ENCODE assay signal across 11 cellular contexts in genomic region chr4:98627883-98628282, GRCh38. TPM values are rescaled to one million over a fixed set of nuclear protein-coding genes. Genes with fewer than 3 reads are reported as not detected.
DNase-seq lines count a peak whose midpoint lies in the region; ATAC-seq, FAIRE-seq and TF ChIP-seq lines count a peak whose summit lies in the region.
"Had no signal": no experiment of that assay in that cellular context is flagged by ENCODE, and none has a peak within 500 bp of the region (broad histone marks: within the 10 kb centered on the region; RNA-seq: fewer than 3 reads in every experiment).

No MANE protein-coding gene starts in this region.

- TF ChIP-seq EP300 in HepG2 (IDR thresholded peaks at IDR 0.05; ENCODE audit: low read depth in 2 of 2, low read length in 2 of 2) (no peak), HepG2 (CRISPR knock-in tag; IDR thresholded peaks at IDR 0.05; ENCODE audit: borderline replicate concordance) (no peak)

- TF ChIP-seq POLR2A in HepG2 (IDR thresholded peaks at IDR 0.05; ENCODE audit: insufficient read depth in 1 of 2, low read depth in 2 of 2, low read length in 2 of 2): no peak
- no peak for TF ChIP-seq POLR2A in uterus (IDR thresholded peaks at IDR 0.05)

- H3K79me2 ChIP-seq in HepG2 (ENCODE audit: insufficient read depth, low read length): no peaks in the 10 kb centered on the region

- H3K4me1 ChIP-seq in liver (ENCODE audit: control insufficient read depth in 4 of 4, insufficient read depth in 4 of 4, low read length in 3 of 4) (peaks cover 0 to 2% (median under 1%) of the 10 kb centered on the region in 4 donors), HepG2 (ENCODE audit: insufficient read depth, low read length) (0 out of 2 replicates have a peak, but pooled peaks cover 7% of the 10 kb centered on the region), left ventricle myocardium inferior (peaks cover 21% of the 10 kb centered on the region), uterus (peaks cover 0 to 14% of the 10 kb centered on the region in 2 donors), small intestine (ENCODE audit: control insufficient read depth in 2 of 2, insufficient read depth in 1 of 2, low read depth in 1 of 2, low read length in 1 of 2) (no peaks in the 10 kb centered on the region)

- H3K9me3 ChIP-seq in liver (ENCODE audit: control insufficient read depth in 4 of 4, low read length in 3 of 4) (no peaks in the 10 kb centered on the region), HepG2 (ENCODE audit: low read length) (no peaks in the 10 kb centered on the region), left ventricle myocardium inferior (replicated peaks) (no peaks in the 10 kb centered on the region), uterus (peaks cover 0 to 6% of the 10 kb centered on the region in 2 donors), small intestine (ENCODE audit: control insufficient read depth, low read depth) (no peaks in the 10 kb centered on the region)

- BruUV-seq in HepG2 (replicated peaks; lab: Mats Ljungman, UMichigan): no TSS peak

- H2AFZ ChIP-seq in HepG2 (ENCODE audit: low read length): no peak overlapping the region

- TF ChIP-seq RAD21 in liver (IDR thresholded peaks at IDR 0.05) (peak in 1 of 2 donors; percentile 49), HepG2 (CRISPR knock-in tag; IDR thresholded peaks at IDR 0.05) (no peak)

- DNase-seq in HepG2 (ENCODE audit: low spot score) (no peak), bronchial epithelial cell (ENCODE audit: low read depth) (peak; percentile 64), left ventricle myocardium inferior (no peak), uterus (no peak), small intestine (no peak)
- DNase-seq: activated CD4-positive, CD25-positive, alpha-beta regulatory T cell; NCI-H2029 treated with DMSO at 0.1 percent for 48 hours; nucleus accumbens had no signal

- CTCF ChIA-PET in HepG2 (lab: Yijun Ruan, JAX; ENCODE audit: low intra/inter-chr PET ratio, low total read pairs): no interaction called here

- intact Hi-C loops in HepG2 (cut with micrococcal nuclease; ENCODE audit: unreplicated experiment): no loop called here
- intact Hi-C loops in left ventricle myocardium inferior (cut with micrococcal nuclease): no loop called here
- intact Hi-C loops in uterus (cut with DNase I; ENCODE audit: low total_unique reads): no loop called here

- no peaks in the 10 kb centered on the region for H4K20me1 ChIP-seq in HepG2 (ENCODE audit: insufficient read depth, low read length)

- no peak for ATAC-seq in HepG2
- ATAC-seq in HG02571 (IDR thresholded peaks at IDR 0.05; ENCODE audit: unreplicated experiment): no peak
- ATAC-seq in GM21619 (IDR thresholded peaks at IDR 0.05; ENCODE audit: unreplicated experiment): no peak

- TF ChIP-seq CTCF in liver (IDR thresholded peaks at IDR 0.05; ENCODE audit: low read depth, low read length, missing input control) (no peak), HepG2 (CRISPR knock-in tag; IDR thresholded peaks at IDR 0.05) (no peak), bronchial epithelial cell (IDR thresholded peaks at IDR 0.05; ENCODE audit: insufficient read depth, low read length, severe bottlenecking) (no peak), left ventricle myocardium inferior (IDR thresholded peaks at IDR 0.05; ENCODE audit: borderline replicate concordance) (peak; percentile 8), uterus (IDR thresholded peaks at IDR 0.05) (no peak)

- POLR2A ChIA-PET in HepG2 (lab: Yijun Ruan, JAX): no interaction called here

- FAIRE-seq in HepG2 (lab: Jason Lieb, UNC) (no peak), bronchial epithelial cell (lab: Jason Lieb, UNC) (no peak), small intestine (lab: Jason Lieb, UNC) (no peak)

- 29% methylated on average over 2 of the region's 2 CpGs for WGBS in liver
- 2% methylated on average over 2 of the region's 2 CpGs for WGBS in HepG2 (ENCODE audit: low lambda C conversion rate)
- WGBS in small intestine, 3 donors: 39 to 56% (median 55%) methylated on average over 2 of the region's 2 CpGs

- no peak overlapping the region for H3K4me3 ChIP-seq in liver (ENCODE audit: low read depth in 1 of 3, low read length in 3 of 3)
- H3K4me3 ChIP-seq in HepG2 (replicated peaks in 1 of 3; ENCODE audit: insufficient read depth in 1 of 3, low read depth in 2 of 3, low read length in 3 of 3): no peak overlapping the region
- no peak overlapping the region for H3K4me3 ChIP-seq in bronchial epithelial cell (ENCODE audit: low read depth, low read length)
- H3K4me3 ChIP-seq in left ventricle myocardium inferior: no peak overlapping the region
- no peak overlapping the region for H3K4me3 ChIP-seq in uterus
- H3K4me3 ChIP-seq in small intestine (ENCODE audit: low read depth in 1 of 2, low read length in 2 of 2): no peak overlapping the region

- H3K9ac ChIP-seq in liver (ENCODE audit: low read depth in 1 of 2, low read length in 2 of 2) (no peak overlapping the region), HepG2 (ENCODE audit: insufficient read depth, low read depth, low read length) (no peak overlapping the region)

- in situ Hi-C loops in HepG2 (cut with HindIII; ENCODE audit: extremely low pct_ligation_motif_present, low pct_unique_long_range_greater_than_20kb): no loop called here

- no peak overlapping the region for H3K4me2 ChIP-seq in HepG2 (ENCODE audit: low read depth, low read length)

- H3K27me3 ChIP-seq in liver (ENCODE audit: control insufficient read depth in 4 of 4, insufficient read depth in 4 of 4, low read length in 3 of 4) (no peaks in the 10 kb centered on the region), HepG2 (ENCODE audit: control insufficient read depth in 1 of 2, insufficient read depth in 2 of 2, low read length in 2 of 2) (peaks cover 0 to 5% of the 10 kb centered on the region in 2 experiments; a peak in 1 of 5 replicates), bronchial epithelial cell (ENCODE audit: control insufficient read depth, insufficient read depth, low read length) (no peaks in the 10 kb centered on the region), left ventricle myocardium inferior (ENCODE audit: low read depth) (no peaks in the 10 kb centered on the region), uterus (no peaks in the 10 kb centered on the region), small intestine (ENCODE audit: control insufficient read depth in 2 of 2, insufficient read depth in 2 of 2, low read length in 2 of 2) (no peaks in the 10 kb centered on the region)

- no peaks in the 10 kb centered on the region for H3K36me3 ChIP-seq in liver (ENCODE audit: control insufficient read depth in 4 of 4, insufficient read depth in 3 of 4, low read depth in 1 of 4, low read length in 3 of 4)
- no peaks in the 10 kb centered on the region for H3K36me3 ChIP-seq in HepG2 (replicated peaks in 1 of 2; ENCODE audit: control insufficient read depth in 1 of 2, insufficient read depth in 2 of 2, low read length in 2 of 2)
- H3K36me3 ChIP-seq in bronchial epithelial cell (ENCODE audit: control insufficient read depth, insufficient read depth, low read length): no peaks in the 10 kb centered on the region
- H3K36me3 ChIP-seq in left ventricle myocardium inferior: no peaks in the 10 kb centered on the region
- no peaks in the 10 kb centered on the region for H3K36me3 ChIP-seq in uterus
- H3K36me3 ChIP-seq in small intestine (ENCODE audit: control insufficient read depth in 2 of 2, insufficient read depth in 2 of 2, low read length in 2 of 2): no peaks in the 10 kb centered on the region

- no peak overlapping the region for H3K27ac ChIP-seq in liver (ENCODE audit: low read depth in 1 of 2, low read length in 2 of 2)
- no peak overlapping the region for H3K27ac ChIP-seq in HepG2 (ENCODE audit: extremely low read length, insufficient read depth, low read length)
- no peak overlapping the region for H3K27ac ChIP-seq in left ventricle myocardium inferior (replicated peaks)
- H3K27ac ChIP-seq in uterus: peak overlapping the region; percentile 83 to 98
- no peak overlapping the region for H3K27ac ChIP-seq in small intestine (ENCODE audit: low read depth in 1 of 2, low read length in 1 of 2)

TF ChIP-seq in liver, 16 proteins besides CTCF, POLR2A, EP300 and RAD21 (continues in another document):
- no peak for TF ChIP-seq ATF3 (IDR thresholded peaks at IDR 0.05)

TF ChIP-seq in HepG2, 621 proteins besides CTCF, POLR2A, EP300 and RAD21 (continues in another document):
- no peak for TF ChIP-seq ZBTB21 (CRISPR knock-in tag; IDR thresholded peaks at IDR 0.05)

RNA-seq across cellular contexts. Expression of gene TSPAN5, which starts 30.5 kb away (rescaled TPM):
- total RNA-seq in liver (10 to 100 TPM in 1 of 2 donors, under 1 TPM in 1; 0.84 to 54.0 TPM), HepG2 (2016; rRNA removed; fragmentation: Illumina TruSeq; extraction: Trizol) (0.18 and 0.20 TPM in 2 replicates), bronchial epithelial cell (12.7 and 13.7 TPM in 2 replicates), left ventricle myocardium inferior (1.7 TPM), uterus (10 to 100 TPM; 15.9 to 45.3 (median 30.3) TPM)
- polyA plus RNA-seq in liver (under 1 TPM; 0.36 to 0.43 TPM), HepG2 (2011; rRNA removed) (0.47 and 0.53 TPM in 2 replicates), small intestine (1 to 10 TPM in 2 of 3 donors, under 1 TPM in 1; 0.67 to 3.0 (median 1.4) TPM)
- total RNA-seq in HepG2 (2016; cell fraction: cytosol; rRNA removed; fragmentation: Illumina TruSeq; extraction: Trizol; ENCODE audit: low read depth): 0.10 TPM in 1 of 2 replicates, not detected in the other
- total RNA-seq in HepG2 (2016; cell fraction: insoluble cytoplasmic fraction; rRNA removed; fragmentation: Illumina TruSeq; extraction: Trizol): 0.21 and 0.22 TPM in 2 replicates
- 0.09 and 0.14 TPM in 2 replicates for total RNA-seq in HepG2 (2016; cell fraction: membrane; rRNA removed; fragmentation: Illumina TruSeq; extraction: Trizol)
- 0.28 and 0.31 TPM in 2 replicates for total RNA-seq in HepG2 (2016; cell fraction: nucleus; rRNA removed; fragmentation: Illumina TruSeq; extraction: Trizol)
- 0.28 and 0.49 TPM in 2 replicates for polyA plus RNA-seq in HepG2 (2011; cell fraction: cytosol; rRNA removed)
- 0.29 TPM in 2 replicates for polyA plus RNA-seq in HepG2 (2011; cell fraction: nucleus; rRNA removed)
- 0.11 and 0.32 TPM in 2 replicates for polyA plus RNA-seq in HepG2 (2012)
- 0.02 TPM in 1 of 2 replicates, not detected in the other for polyA plus RNA-seq in HepG2 (2016; cell fraction: cytosol; fragmentation: Illumina TruSeq; extraction: Trizol; ENCODE audit: low read depth)
- polyA plus RNA-seq in HepG2 (2016; cell fraction: insoluble cytoplasmic fraction; fragmentation: Illumina TruSeq; extraction: Trizol; ENCODE audit: low read depth): 0.14 and 0.21 TPM in 2 replicates
- 0.05 and 0.06 TPM in 2 replicates for polyA plus RNA-seq in HepG2 (2016; cell fraction: membrane; fragmentation: Illumina TruSeq; extraction: Trizol; ENCODE audit: low read depth)
- 0.47 and 0.59 TPM in 2 replicates for polyA plus RNA-seq in HepG2 (2016; cell fraction: nucleus; fragmentation: Illumina TruSeq; extraction: Trizol; ENCODE audit: insufficient read depth, low read depth)
- polyA minus RNA-seq in HepG2 (2011; rRNA and poly(A)+ RNA removed; ENCODE audit: low replicate concordance): 0.09 and 0.40 TPM in 2 replicates
- polyA minus RNA-seq in HepG2 (2011; cell fraction: cytosol; rRNA and poly(A)+ RNA removed): 0.26 and 0.40 TPM in 2 replicates
- 0.13 and 1.1 TPM in 2 replicates for polyA minus RNA-seq in HepG2 (2011; cell fraction: nucleus; rRNA and poly(A)+ RNA removed)

Comparison
In these comparisons a context has a peak if more than half of its experiments do, and no peak if none do; other contexts are left out.
1. H3K27ac ChIP-seq: peak in uterus (2 of 2); none in liver (0 of 2), HepG2 (single experiment), left ventricle myocardium inferior (single experiment) and small intestine (0 of 2).